ENCODE assay signal across 14 cellular contexts in the genomic region with DNA sequence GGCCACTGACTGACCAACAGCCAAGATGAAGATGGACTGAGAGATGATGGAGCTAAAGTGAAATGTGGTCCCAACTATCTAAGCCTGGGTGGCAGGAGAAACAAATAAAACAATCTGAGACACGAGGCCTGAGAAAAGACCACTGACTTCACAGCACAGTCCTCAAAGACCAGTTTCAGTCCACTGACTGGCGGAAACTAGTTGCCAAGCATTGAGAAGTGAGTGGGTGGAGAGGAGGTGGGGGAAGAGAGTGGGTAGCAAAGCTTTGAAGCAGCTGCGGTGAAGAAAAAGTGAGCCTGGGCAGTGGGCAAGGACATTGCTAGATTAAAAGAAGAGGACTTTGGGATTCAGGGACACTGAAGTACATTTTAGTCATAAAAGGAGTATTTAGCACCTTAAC.
DNase-seq lines count a peak whose midpoint lies in the region; ATAC-seq and TF ChIP-seq lines count a peak whose summit lies in the region.
"Had no signal": no experiment of that assay in that cellular context is flagged by ENCODE, and none has a peak within 500 bp of the region (broad histone marks: within the 10 kb centered on the region; RNA-seq: fewer than 3 reads in every experiment).

No MANE protein-coding gene starts in this region.

- no peak for DNase-seq in effector CD8-positive, alpha-beta T cell (lab: John Stamatoyannopoulos, UW)
- DNase-seq in SIG-M5 treated with dmso at 0.1 percent for 504 hours (lab: John Stamatoyannopoulos, UW; ENCODE audit: unreplicated experiment) (no peak), NCI-H187 (lab: John Stamatoyannopoulos, UW) (no peak)
- DNase-seq: C1 segment of cervical spinal cord, mammary epithelial cell, NCI-H2029, transverse colon had no signal

- TF ChIP-seq POLR2A in GM15510 (IDR thresholded peaks at IDR 0.05; ENCODE audit: borderline replicate concordance, extremely low read depth, insufficient read length) (peak; percentile 58), Raji (IDR thresholded peaks at IDR 0.05; ENCODE audit: insufficient read depth, low read depth, low read length) (peak; percentile 67)

- ATAC-seq in GM19467 (IDR thresholded peaks at IDR 0.05; ENCODE audit: unreplicated experiment) (peak; percentile 32), HG02970 (IDR thresholded peaks at IDR 0.05; ENCODE audit: low FRiP score, unreplicated experiment) (peak; percentile 36), GM18520 (IDR thresholded peaks at IDR 0.05; ENCODE audit: unreplicated experiment) (no peak)
- ATAC-seq: activated naive CD4-positive, alpha-beta T cell treated with anti-CD3 and anti-CD28 coated beads, Interleukin-2, amount 50 U/mL, for 72 hours; WTC11 had no signal
